Comparison of ENCODE assay signal across 8 cellular contexts in the genomic region with DNA sequence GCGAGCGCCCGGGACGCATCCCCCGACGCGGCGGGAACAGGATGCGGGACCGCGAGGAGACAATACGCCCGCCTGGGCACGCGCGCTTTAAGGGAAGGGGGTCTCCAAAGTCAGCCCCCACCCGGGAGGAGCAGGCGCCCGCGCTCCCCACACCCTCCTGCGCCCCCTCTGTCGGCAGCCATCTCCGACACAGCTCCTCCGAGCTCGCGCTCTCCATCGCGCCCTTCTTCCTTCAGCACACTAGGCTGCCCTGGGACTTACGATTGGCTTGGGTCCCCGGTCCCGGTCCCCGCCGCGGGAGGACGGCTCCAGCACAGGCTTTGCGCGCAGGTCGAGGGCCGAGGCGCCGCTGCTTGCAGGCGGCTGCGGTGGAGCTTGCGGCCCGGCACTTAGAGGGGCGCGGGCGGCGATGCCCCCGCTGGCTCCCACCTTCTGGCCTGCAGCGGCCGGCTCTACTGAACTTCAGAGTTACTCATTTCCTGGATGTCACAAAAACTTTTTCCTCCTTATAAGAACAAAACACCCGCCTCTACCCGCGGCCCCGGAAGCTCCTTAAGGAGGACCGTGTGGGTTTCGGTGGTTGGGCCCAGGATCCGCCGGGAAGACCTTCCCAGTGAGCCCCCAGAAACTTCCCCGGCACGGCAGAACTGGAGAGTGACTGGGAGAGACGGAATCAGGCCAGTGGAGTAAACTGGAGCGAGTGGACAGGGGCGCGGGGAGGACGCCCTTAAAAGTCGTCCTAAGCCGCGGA. TPM values are rescaled to one million over a fixed set of nuclear protein-coding genes. Genes with fewer than 3 reads are reported as not detected.
A peak's percentile ranks its signal among the peaks of the same experiment; 100 is the strongest.
DNase-seq lines count a peak whose midpoint lies in the region; ATAC-seq and TF ChIP-seq lines count a peak whose summit lies in the region.

A gene with protein sequence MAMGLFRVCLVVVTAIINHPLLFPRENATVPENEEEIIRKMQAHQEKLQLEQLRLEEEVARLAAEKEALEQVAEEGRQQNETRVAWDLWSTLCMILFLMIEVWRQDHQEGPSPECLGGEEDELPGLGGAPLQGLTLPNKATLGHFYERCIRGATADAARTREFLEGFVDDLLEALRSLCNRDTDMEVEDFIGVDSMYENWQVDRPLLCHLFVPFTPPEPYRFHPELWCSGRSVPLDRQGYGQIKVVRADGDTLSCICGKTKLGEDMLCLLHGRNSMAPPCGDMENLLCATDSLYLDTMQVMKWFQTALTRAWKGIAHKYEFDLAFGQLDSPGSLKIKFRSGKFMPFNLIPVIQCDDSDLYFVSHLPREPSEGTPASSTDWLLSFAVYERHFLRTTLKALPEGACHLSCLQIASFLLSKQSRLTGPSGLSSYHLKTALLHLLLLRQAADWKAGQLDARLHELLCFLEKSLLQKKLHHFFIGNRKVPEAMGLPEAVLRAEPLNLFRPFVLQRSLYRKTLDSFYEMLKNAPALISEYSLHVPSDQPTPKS (minus strand): TSS at position 481 of the 751 bp plus-strand sequence. CDS start 22,414 bp downstream, outside the sequence.

- peaks cover 48% of the 10 kb centered on the region for H3K4me1 ChIP-seq in CD4-positive, alpha-beta memory T cell (ENCODE audit: insufficient read depth, low read length)
- H3K4me1 ChIP-seq in SJSA1 (replicated peaks) = peaks cover 17% of the 10 kb centered on the region
- peaks cover 44% of the 10 kb centered on the region for H3K4me1 ChIP-seq in osteoblast (ENCODE audit: insufficient read depth, low read length)
- H3K4me1 ChIP-seq in tibial nerve = peaks cover 0 to 59% (median 32%) of the 10 kb centered on the region in 4 donors

- peaks cover 56% of the 10 kb centered on the region for H3K79me2 ChIP-seq in osteoblast (ENCODE audit: insufficient read depth, low read length)

- no peaks in the 10 kb centered on the region for H3K36me3 ChIP-seq in CD4-positive, alpha-beta memory T cell (ENCODE audit: insufficient read depth, low read length)
- H3K36me3 ChIP-seq in SJSA1 (peaks cover 20% of the 10 kb centered on the region), osteoblast (ENCODE audit: insufficient read depth, low read length) (peaks cover 14% of the 10 kb centered on the region), tibial nerve (no peaks in the 10 kb centered on the region)

- peak within 1 kb of the TSS; percentile 98 for H3K4me2 ChIP-seq in osteoblast (ENCODE audit: insufficient read depth, low read length)

- TF ChIP-seq CTCF in osteoblast (IDR thresholded peaks at IDR 0.05; ENCODE audit: extremely low read depth, low read depth, low read length) (no peak), tibial nerve (IDR thresholded peaks at IDR 0.05) (peak in 3 of 5 experiments; percentile 15 to 47 (median 43))

- peaks cover 0 to 20% of the 10 kb centered on the region in 2 donors for H3K36me3 Mint-ChIP-seq in CD4-positive, alpha-beta memory T cell

- POLR2A ChIA-PET in CD4-positive, alpha-beta memory T cell (lab: Charles Lee; ENCODE audit: partially characterized antibody) = interaction anchor here (0.9 to 6.4 kb wide), 12 partner anchors 9 to 216 kb away, joined by 3 to 179 read pairs (median 6); a partner anchor contains a TSS

- H3K9me3 ChIP-seq in CD4-positive, alpha-beta memory T cell (ENCODE audit: control insufficient read depth in 1 of 2, low read length in 2 of 2) = no peaks in the 10 kb centered on the region
- H3K9me3 ChIP-seq in SJSA1 (replicated peaks) = no peaks in the 10 kb centered on the region
- no peaks in the 10 kb centered on the region for H3K9me3 ChIP-seq in osteoblast (ENCODE audit: low read depth, low read length)
- no peaks in the 10 kb centered on the region for H3K9me3 ChIP-seq in tibial nerve

- H3K4me3 Mint-ChIP-seq in CD4-positive, alpha-beta memory T cell = peak within 1 kb of the TSS; percentile 96 to 100 (median 99)

- H3K27me3 Mint-ChIP-seq in CD4-positive, alpha-beta memory T cell = peaks cover 0 to 3% of the 10 kb centered on the region in 2 donors

- H3K4me3 ChIP-seq in CD4-positive, alpha-beta memory T cell (ENCODE audit: low read length in 2 of 2) = peak within 1 kb of the TSS; percentile 51 to 80
- H3K4me3 ChIP-seq in SJSA1 (peak within 1 kb of the TSS; percentile 87), osteoblast (ENCODE audit: insufficient read depth, low read length) (peak within 1 kb of the TSS; percentile 97), tibial nerve (peak within 1 kb of the TSS; percentile 83 to 99 (median 95))

- CTCF ChIA-PET in CD4-positive, alpha-beta memory T cell (lab: Charles Lee; ENCODE audit: partially characterized antibody) = interaction anchor here (0.7 to 7.1 kb wide), 17 partner anchors 9 to 83 kb away, joined by 3 to 100 read pairs (median 5); a partner anchor contains a TSS

- H3K27ac ChIP-seq in CD4-positive, alpha-beta memory T cell (ENCODE audit: low read depth, low read length) = peak within 1 kb of the TSS; percentile 83
- peak within 1 kb of the TSS; percentile 97 for H3K27ac ChIP-seq in SJSA1
- peak within 1 kb of the TSS; percentile 98 for H3K27ac ChIP-seq in osteoblast (ENCODE audit: low read depth, low read length)
- peak within 1 kb of the TSS; percentile 91 to 98 (median 96) for H3K27ac ChIP-seq in tibial nerve

- H4K20me1 ChIP-seq in osteoblast (ENCODE audit: insufficient read depth, low read length) = peaks cover 30% of the 10 kb centered on the region

- ATAC-seq in GM19351 (IDR thresholded peaks at IDR 0.05; ENCODE audit: unreplicated experiment) (peak; percentile 55), HG03469 (IDR thresholded peaks at IDR 0.05; ENCODE audit: unreplicated experiment) (peak; percentile 46)

- WGBS in tibial nerve, 2 donors = 0% methylated on average over 51 to 63 of the region's 70 CpGs

- intact Hi-C loops in CD4-positive, alpha-beta memory T cell (cut with micrococcal nuclease) = loop anchor here (1.0 to 2.0 kb wide), 7 partner anchors 9 to 106 kb away; a partner anchor contains a TSS

- H3K27ac Mint-ChIP-seq in CD4-positive, alpha-beta memory T cell = peak within 1 kb of the TSS; percentile 97 to 100 (median 99)

- peak; percentile 26 to 96 for TF ChIP-seq EP300 in tibial nerve (IDR thresholded peaks at IDR 0.05)

- H2AFZ ChIP-seq in osteoblast (ENCODE audit: low read length) = peak within 1 kb of the TSS; percentile 86

- H3K27me3 ChIP-seq in CD4-positive, alpha-beta memory T cell (ENCODE audit: insufficient read depth, low read length) = no peaks in the 10 kb centered on the region
- H3K27me3 ChIP-seq in SJSA1 (replicated peaks) = no peaks in the 10 kb centered on the region
- no peaks in the 10 kb centered on the region for H3K27me3 ChIP-seq in osteoblast (ENCODE audit: insufficient read depth, low read length)
- no peaks in the 10 kb centered on the region for H3K27me3 ChIP-seq in tibial nerve

- peak; percentile 70 to 92 for TF ChIP-seq POLR2A in tibial nerve (IDR thresholded peaks at IDR 0.05)

- H3K4me1 Mint-ChIP-seq in CD4-positive, alpha-beta memory T cell = peaks cover 28 to 62% (median 42%) of the 10 kb centered on the region in 4 donors

- H3K9me3 Mint-ChIP-seq in CD4-positive, alpha-beta memory T cell = no peaks in the 10 kb centered on the region

- peak; percentile 81 to 88 (median 85) for DNase-seq in CD4-positive, alpha-beta memory T cell
- peak; percentile 79 to 93 for DNase-seq in SJSA1 (ENCODE audit: low read depth in 1 of 2, low spot score in 2 of 2)
- DNase-seq in activated naive CD4-positive, alpha-beta T cell treated with Interleukin-2 at 50 U/mL for 16 hours = peak; percentile 75
- peak; percentile 75 for DNase-seq in germinal center (ENCODE audit: low spot score)
- peak; percentile 91 for DNase-seq in osteoblast (ENCODE audit: insufficient read length, low spot score, missing footprints)
- peak; percentile 71 to 81 for DNase-seq in tibial nerve (ENCODE audit: low spot score in 2 of 2)

RNA-seq across cellular contexts. Expression of the gene that starts here (rescaled TPM):
- total RNA-seq in CD4-positive, alpha-beta memory T cell = 10 to 100 TPM; 15.6 to 15.7 TPM
- polyA plus RNA-seq in CD4-positive, alpha-beta memory T cell = 10 to 100 TPM; 10.3 to 12.8 TPM
- 3.8 and 4.2 TPM in 2 replicates for total RNA-seq in SJSA1 (2014; rRNA removed; shearing (Covaris generic))
- total RNA-seq in osteoblast (14.8 and 16.5 TPM in 2 replicates), tibial nerve (10 to 100 TPM; 22.6 to 58.2 (median 39.9) TPM)

Comparison
In these comparisons a context has a peak if more than half of its experiments do, and no peak if none do; other contexts are left out.
1. Peak in every context shown above with its lines: DNase-seq, ATAC-seq, H3K4me3 ChIP-seq and H3K27ac ChIP-seq.